2 cellular contexts compared by ENCODE assay signal in the genomic region with DNA sequence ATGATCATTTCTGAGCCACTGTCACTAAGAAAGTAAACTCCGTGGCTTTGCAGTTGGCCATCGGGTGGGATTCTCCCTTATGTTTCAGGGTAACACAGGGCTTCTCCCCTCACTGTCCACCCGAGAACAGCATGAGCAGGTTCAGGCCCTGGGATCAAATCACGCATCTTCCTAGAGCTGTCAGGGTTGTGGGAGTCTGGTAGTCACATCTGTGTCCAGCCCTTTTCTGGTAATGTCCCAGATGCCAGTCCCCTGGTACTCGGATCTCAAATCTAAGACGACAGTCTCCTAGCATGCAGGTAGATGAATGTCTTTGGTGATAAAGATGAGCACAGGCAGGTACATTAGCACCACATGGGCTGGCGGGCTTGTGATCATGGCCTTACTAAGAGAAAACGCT.
TF ChIP-seq lines count a peak whose summit lies in the region.

No MANE protein-coding gene starts in this region.

TF ChIP-seq in liver, 16 proteins besides CTCF, POLR2A, EP300 and RAD21:
- TF ChIP-seq SP1 (IDR thresholded peaks at IDR 0.05) (no peak), NR2F2 (IDR thresholded peaks at IDR 0.05) (no peak), RXRA (IDR thresholded peaks at IDR 0.05) (no peak), YY1 (IDR thresholded peaks at IDR 0.05) (no peak), HNF4A (conservative IDR thresholded peaks at IDR 0.05) (no peak), JUND (IDR thresholded peaks at IDR 0.05) (no peak), HNF4G (IDR thresholded peaks at IDR 0.05) (no peak)
- TF ChIP-seq, protein P1, sequence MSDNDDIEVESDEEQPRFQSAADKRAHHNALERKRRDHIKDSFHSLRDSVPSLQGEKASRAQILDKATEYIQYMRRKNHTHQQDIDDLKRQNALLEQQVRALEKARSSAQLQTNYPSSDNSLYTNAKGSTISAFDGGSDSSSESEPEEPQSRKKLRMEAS (IDR thresholded peaks at IDR 0.05): no peak

TF ChIP-seq in HepG2, 621 proteins besides CTCF, POLR2A, EP300 and RAD21:
- no peak for TF ChIP-seq IKZF4 (CRISPR knock-in tag; IDR thresholded peaks at IDR 0.05; ENCODE audit: borderline replicate concordance, low read depth, not compliant biosample characterization)
